Comparison of ENCODE assay signal across 1 cellular context in the genomic region with DNA sequence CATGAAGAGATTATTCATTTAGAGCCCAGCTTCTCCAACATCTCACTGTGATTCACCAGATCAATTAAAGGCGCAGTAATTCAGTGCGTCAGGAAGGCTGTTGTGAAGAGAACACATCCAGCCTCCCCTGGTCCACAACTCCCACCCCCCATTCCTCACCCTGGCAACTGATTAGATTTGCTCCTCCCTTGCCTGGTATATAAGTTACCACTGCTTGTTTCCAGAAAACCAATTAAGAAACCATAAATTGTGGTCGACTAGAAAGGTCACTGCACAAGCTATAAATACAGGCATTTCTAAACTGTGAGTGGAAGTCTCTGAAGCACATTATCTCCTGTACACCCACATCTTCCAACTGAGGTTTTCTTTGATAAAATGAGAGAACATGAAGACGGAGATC.
TF ChIP-seq lines count a peak whose summit lies in the region.

No MANE protein-coding gene starts in this region.

TF ChIP-seq in HEK293, 187 proteins besides CTCF, POLR2A, EP300 and RAD21 (continued from another document):
- TF ChIP-seq, protein P1, sequence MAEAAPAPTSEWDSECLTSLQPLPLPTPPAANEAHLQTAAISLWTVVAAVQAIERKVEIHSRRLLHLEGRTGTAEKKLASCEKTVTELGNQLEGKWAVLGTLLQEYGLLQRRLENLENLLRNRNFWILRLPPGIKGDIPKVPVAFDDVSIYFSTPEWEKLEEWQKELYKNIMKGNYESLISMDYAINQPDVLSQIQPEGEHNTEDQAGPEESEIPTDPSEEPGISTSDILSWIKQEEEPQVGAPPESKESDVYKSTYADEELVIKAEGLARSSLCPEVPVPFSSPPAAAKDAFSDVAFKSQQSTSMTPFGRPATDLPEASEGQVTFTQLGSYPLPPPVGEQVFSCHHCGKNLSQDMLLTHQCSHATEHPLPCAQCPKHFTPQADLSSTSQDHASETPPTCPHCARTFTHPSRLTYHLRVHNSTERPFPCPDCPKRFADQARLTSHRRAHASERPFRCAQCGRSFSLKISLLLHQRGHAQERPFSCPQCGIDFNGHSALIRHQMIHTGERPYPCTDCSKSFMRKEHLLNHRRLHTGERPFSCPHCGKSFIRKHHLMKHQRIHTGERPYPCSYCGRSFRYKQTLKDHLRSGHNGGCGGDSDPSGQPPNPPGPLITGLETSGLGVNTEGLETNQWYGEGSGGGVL (tag by site-specific recombination; IDR thresholded peaks at IDR 0.05), result peak; percentile 43; the same call in 1 of the 2 replicates
- TF ChIP-seq ZFHX2 (tag by site-specific recombination; conservative IDR thresholded peaks at IDR 0.05) (peak; percentile 81), ZNF600 (tag by site-specific recombination; IDR thresholded peaks at IDR 0.05) (no peak), MYNN (tag by site-specific recombination; IDR thresholded peaks at IDR 0.05; ENCODE audit: borderline replicate concordance) (no peak), ZNF623 (tag by site-specific recombination; IDR thresholded peaks at IDR 0.05) (no peak), ZNF175 (tag by site-specific recombination; IDR thresholded peaks at IDR 0.05) (no peak), ZNF10 (tag by site-specific recombination; IDR thresholded peaks at IDR 0.05) (peak; percentile 80), ZNF341 (tag by site-specific recombination; IDR thresholded peaks at IDR 0.05; ENCODE audit: low read depth) (peak; percentile 52), WT1 (tag by site-specific recombination; IDR thresholded peaks at IDR 0.05) (peak; percentile 63), ZBTB21 (tag by site-specific recombination; IDR thresholded peaks at IDR 0.05) (no peak), OSR2 (tag by site-specific recombination; IDR thresholded peaks at IDR 0.05) (peak; percentile 27; the same call in 1 of the 2 replicates), ZNF311 (tag by site-specific recombination; IDR thresholded peaks at IDR 0.05; ENCODE audit: borderline replicate concordance) (no peak), YY1 (tag by site-specific recombination; IDR thresholded peaks at IDR 0.05) (no peak), ZNF23 (tag by site-specific recombination; IDR thresholded peaks at IDR 0.05; ENCODE audit: borderline replicate concordance) (no peak), ZFP69B (tag by site-specific recombination; IDR thresholded peaks at IDR 0.05) (no peak), ZNF274 (IDR thresholded peaks at IDR 0.05; ENCODE audit: low read length) (no peak), ZNF274 (tag by site-specific recombination; IDR thresholded peaks at IDR 0.05; ENCODE audit: borderline replicate concordance) (no peak), ZNF133 (tag by site-specific recombination; IDR thresholded peaks at IDR 0.05) (no peak)
- TF ChIP-seq, protein P2, sequence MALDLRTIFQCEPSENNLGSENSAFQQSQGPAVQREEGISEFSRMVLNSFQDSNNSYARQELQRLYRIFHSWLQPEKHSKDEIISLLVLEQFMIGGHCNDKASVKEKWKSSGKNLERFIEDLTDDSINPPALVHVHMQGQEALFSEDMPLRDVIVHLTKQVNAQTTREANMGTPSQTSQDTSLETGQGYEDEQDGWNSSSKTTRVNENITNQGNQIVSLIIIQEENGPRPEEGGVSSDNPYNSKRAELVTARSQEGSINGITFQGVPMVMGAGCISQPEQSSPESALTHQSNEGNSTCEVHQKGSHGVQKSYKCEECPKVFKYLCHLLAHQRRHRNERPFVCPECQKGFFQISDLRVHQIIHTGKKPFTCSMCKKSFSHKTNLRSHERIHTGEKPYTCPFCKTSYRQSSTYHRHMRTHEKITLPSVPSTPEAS (tag by site-specific recombination; IDR thresholded peaks at IDR 0.05), result no peak
- TF ChIP-seq, protein P3, sequence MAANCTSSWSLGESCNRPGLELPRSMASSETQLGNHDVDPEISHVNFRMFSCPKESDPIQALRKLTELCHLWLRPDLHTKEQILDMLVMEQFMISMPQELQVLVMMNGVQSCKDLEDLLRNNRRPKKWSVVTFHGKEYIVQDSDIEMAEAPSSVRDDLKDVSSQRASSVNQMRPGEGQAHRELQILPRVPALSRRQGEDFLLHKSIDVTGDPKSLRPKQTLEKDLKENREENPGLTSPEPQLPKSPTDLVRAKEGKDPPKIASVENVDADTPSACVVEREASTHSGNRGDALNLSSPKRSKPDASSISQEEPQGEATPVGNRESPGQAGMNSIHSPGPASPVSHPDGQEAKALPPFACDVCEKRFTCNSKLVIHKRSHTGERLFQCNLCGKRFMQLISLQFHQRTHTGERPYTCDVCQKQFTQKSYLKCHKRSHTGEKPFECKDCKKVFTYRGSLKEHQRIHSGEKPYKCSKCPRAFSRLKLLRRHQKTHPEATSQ (tag by site-specific recombination; IDR thresholded peaks at IDR 0.05), result no peak
- TF ChIP-seq, protein P4, sequence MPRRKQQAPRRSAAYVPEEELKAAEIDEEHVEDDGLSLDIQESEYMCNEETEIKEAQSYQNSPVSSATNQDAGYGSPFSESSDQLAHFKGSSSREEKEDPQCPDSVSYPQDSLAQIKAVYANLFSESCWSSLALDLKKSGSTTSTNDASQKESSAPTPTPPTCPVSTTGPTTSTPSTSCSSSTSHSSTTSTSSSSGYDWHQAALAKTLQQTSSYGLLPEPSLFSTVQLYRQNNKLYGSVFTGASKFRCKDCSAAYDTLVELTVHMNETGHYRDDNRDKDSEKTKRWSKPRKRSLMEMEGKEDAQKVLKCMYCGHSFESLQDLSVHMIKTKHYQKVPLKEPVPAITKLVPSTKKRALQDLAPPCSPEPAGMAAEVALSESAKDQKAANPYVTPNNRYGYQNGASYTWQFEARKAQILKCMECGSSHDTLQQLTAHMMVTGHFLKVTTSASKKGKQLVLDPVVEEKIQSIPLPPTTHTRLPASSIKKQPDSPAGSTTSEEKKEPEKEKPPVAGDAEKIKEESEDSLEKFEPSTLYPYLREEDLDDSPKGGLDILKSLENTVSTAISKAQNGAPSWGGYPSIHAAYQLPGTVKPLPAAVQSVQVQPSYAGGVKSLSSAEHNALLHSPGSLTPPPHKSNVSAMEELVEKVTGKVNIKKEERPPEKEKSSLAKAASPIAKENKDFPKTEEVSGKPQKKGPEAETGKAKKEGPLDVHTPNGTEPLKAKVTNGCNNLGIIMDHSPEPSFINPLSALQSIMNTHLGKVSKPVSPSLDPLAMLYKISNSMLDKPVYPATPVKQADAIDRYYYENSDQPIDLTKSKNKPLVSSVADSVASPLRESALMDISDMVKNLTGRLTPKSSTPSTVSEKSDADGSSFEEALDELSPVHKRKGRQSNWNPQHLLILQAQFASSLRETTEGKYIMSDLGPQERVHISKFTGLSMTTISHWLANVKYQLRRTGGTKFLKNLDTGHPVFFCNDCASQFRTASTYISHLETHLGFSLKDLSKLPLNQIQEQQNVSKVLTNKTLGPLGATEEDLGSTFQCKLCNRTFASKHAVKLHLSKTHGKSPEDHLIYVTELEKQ (tag by site-specific recombination; IDR thresholded peaks at IDR 0.05; ENCODE audit: borderline replicate concordance), result no peak
- TF ChIP-seq, protein P5, sequence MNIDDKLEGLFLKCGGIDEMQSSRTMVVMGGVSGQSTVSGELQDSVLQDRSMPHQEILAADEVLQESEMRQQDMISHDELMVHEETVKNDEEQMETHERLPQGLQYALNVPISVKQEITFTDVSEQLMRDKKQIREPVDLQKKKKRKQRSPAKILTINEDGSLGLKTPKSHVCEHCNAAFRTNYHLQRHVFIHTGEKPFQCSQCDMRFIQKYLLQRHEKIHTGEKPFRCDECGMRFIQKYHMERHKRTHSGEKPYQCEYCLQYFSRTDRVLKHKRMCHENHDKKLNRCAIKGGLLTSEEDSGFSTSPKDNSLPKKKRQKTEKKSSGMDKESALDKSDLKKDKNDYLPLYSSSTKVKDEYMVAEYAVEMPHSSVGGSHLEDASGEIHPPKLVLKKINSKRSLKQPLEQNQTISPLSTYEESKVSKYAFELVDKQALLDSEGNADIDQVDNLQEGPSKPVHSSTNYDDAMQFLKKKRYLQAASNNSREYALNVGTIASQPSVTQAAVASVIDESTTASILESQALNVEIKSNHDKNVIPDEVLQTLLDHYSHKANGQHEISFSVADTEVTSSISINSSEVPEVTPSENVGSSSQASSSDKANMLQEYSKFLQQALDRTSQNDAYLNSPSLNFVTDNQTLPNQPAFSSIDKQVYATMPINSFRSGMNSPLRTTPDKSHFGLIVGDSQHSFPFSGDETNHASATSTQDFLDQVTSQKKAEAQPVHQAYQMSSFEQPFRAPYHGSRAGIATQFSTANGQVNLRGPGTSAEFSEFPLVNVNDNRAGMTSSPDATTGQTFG (tag by site-specific recombination; IDR thresholded peaks at IDR 0.05; ENCODE audit: borderline replicate concordance), result no peak
- TF ChIP-seq, protein P6, sequence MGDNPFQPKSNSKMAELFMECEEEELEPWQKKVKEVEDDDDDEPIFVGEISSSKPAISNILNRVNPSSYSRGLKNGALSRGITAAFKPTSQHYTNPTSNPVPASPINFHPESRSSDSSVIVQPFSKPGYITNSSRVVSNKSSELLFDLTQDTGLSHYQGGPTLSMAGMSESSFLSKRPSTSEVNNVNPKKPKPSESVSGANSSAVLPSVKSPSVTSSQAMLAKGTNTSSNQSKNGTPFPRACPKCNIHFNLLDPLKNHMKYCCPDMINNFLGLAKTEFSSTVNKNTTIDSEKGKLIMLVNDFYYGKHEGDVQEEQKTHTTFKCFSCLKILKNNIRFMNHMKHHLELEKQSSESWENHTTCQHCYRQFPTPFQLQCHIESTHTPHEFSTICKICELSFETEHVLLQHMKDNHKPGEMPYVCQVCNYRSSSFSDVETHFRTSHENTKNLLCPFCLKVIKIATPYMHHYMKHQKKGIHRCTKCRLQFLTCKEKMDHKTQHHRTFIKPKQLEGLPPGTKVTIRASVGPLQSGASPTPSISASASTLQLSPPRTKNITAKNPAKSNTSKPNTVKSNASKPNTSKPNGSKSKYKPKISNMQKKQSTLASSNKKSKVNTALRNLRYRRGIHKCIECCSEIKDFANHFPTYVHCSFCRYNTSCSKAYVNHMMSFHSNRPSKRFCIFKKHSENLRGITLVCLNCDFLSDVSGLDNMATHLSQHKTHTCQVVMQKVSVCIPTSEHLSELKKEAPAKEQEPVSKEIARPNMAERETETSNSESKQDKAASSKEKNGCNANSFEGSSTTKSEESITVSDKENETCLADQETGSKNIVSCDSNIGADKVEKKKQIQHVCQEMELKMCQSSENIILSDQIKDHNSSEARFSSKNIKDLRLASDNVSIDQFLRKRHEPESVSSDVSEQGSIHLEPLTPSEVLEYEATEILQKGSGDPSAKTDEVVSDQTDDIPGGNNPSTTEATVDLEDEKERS (tag by site-specific recombination; IDR thresholded peaks at IDR 0.05), result no peak
- TF ChIP-seq, protein P7, sequence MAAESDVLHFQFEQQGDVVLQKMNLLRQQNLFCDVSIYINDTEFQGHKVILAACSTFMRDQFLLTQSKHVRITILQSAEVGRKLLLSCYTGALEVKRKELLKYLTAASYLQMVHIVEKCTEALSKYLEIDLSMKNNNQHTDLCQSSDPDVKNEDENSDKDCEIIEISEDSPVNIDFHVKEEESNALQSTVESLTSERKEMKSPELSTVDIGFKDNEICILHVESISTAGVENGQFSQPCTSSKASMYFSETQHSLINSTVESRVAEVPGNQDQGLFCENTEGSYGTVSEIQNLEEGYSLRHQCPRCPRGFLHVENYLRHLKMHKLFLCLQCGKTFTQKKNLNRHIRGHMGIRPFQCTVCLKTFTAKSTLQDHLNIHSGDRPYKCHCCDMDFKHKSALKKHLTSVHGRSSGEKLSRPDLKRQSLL (tag by site-specific recombination; IDR thresholded peaks at IDR 0.05), result no peak
